ENCODE assay signal across 1 cellular context in genomic region chr3:43707998-43708397, GRCh38.
TF ChIP-seq lines count a peak whose summit lies in the region.

No MANE protein-coding gene starts in this region.

TF ChIP-seq in A549, 52 proteins besides CTCF, POLR2A, EP300 and RAD21 (continued from another document):
- TF ChIP-seq RFX5 (IDR thresholded peaks at IDR 0.05) = no peak
- TF ChIP-seq, protein P1, sequence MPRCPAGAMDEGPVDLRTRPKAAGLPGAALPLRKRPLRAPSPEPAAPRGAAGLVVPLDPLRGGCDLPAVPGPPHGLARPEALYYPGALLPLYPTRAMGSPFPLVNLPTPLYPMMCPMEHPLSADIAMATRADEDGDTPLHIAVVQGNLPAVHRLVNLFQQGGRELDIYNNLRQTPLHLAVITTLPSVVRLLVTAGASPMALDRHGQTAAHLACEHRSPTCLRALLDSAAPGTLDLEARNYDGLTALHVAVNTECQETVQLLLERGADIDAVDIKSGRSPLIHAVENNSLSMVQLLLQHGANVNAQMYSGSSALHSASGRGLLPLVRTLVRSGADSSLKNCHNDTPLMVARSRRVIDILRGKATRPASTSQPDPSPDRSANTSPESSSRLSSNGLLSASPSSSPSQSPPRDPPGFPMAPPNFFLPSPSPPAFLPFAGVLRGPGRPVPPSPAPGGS (IDR thresholded peaks at IDR 0.05) = no peak
- no peak for TF ChIP-seq MYC (IDR thresholded peaks at IDR 0.05; ENCODE audit: borderline replicate concordance, low read length)
- no peak for TF ChIP-seq NR3C1 (IDR thresholded peaks at IDR 0.05)
- TF ChIP-seq CBX8 (IDR thresholded peaks at IDR 0.05) = no peak
- TF ChIP-seq HEYL (CRISPR knock-in tag; IDR thresholded peaks at IDR 0.05) = no peak
- TF ChIP-seq FOSL2 (IDR thresholded peaks at IDR 0.05) = peak; percentile 48
- peak; percentile 61 for TF ChIP-seq FOSL2 (CRISPR knock-in tag; IDR thresholded peaks at IDR 0.05)
- TF ChIP-seq HOXB13 (CRISPR knock-in tag; IDR thresholded peaks at IDR 0.05; ENCODE audit: low read depth) = no peak
- TF ChIP-seq TFCP2L1 (CRISPR knock-in tag; IDR thresholded peaks at IDR 0.05) = no peak
